In the genomic region with DNA sequence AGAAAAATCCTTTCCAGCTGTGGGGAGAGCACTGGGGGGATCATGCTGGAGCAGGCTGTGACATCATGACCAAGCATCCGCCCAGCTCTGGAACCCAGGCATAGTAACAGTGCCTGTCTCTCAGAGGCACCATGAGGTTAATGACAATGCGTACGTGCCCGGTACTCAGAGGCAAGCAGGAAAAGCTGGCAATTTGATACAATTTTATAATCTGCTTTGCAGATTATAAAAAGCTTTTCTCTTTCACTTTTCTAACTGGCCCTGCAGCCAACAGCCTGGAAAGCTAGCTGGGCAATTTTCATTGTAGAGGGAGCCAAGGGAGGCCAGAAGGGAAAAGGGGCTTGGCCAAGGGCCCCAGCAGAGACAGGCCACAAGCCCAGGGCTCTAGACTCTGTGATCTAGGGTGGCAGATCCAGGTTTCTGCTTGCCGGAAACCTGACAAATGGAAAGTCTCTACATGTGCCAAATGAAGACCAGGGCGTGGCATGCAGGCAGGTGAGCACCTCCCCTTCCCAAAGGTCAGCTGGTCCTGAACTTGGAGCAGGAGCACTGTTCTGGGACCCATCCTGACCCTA, we compare ENCODE assay signal across 20 cellular contexts. TPM values are rescaled to one million over a fixed set of nuclear protein-coding genes. Genes with fewer than 3 reads are reported as not detected.
A peak's percentile ranks its signal among the peaks of the same experiment; 100 is the strongest.
DNase-seq lines count a peak whose midpoint lies in the region.
"Had no signal": no experiment of that assay in that cellular context is flagged by ENCODE, and none has a peak within 500 bp of the region (broad histone marks: within the 10 kb centered on the region; RNA-seq: fewer than 3 reads in every experiment).

No MANE protein-coding gene starts in this region.

- no peak overlapping the region for H2BK15ac ChIP-seq in neuronal stem cell (ENCODE audit: low read length)
- H2BK15ac ChIP-seq in mesendoderm (replicated peaks; ENCODE audit: low read depth): no peak overlapping the region

- no peak overlapping the region for H3K14ac ChIP-seq in neuronal stem cell (ENCODE audit: low read length)

- H4K8ac ChIP-seq in neuronal stem cell (ENCODE audit: low read depth, low read length): no peak overlapping the region
- no peak overlapping the region for H4K8ac ChIP-seq in mesendoderm (ENCODE audit: low read depth, low read length)

- no CpG with 5 or more reads among the region's 6 CpGs for WGBS in neuronal stem cell (ENCODE audit: extremely low coverage in 2 of 2, insufficient read length in 2 of 2, insufficient replicate concordance in 1 of 2), 2 donors
- WGBS in mesendoderm (ENCODE audit: extremely low coverage, insufficient coverage, low lambda C conversion rate): no CpG with 5 or more reads among the region's 6 CpGs

- no peaks in the 10 kb centered on the region for H3K9me3 ChIP-seq in adipocyte (ENCODE audit: control insufficient read depth, low read length)
- H3K9me3 ChIP-seq in neuronal stem cell (replicated peaks in 1 of 2; ENCODE audit: control insufficient read depth in 2 of 2, insufficient read depth in 1 of 2, low read depth in 1 of 2, low read length in 2 of 2): peaks cover 0 to 1% of the 10 kb centered on the region in 2 donors
- H3K9me3 ChIP-seq: A549, SJCRH30 had no signal

- H2BK120ac ChIP-seq in neuronal stem cell (ENCODE audit: low read depth, low read length) (no peak overlapping the region), mesendoderm (ENCODE audit: low read depth, low read length) (no peak overlapping the region)

- peak overlapping the region; percentile 58 for H3K9ac ChIP-seq in adipocyte (ENCODE audit: low read length)
- no peak overlapping the region for H3K9ac ChIP-seq in neuronal stem cell (ENCODE audit: low read depth, low read length, poor library complexity)
- H3K9ac ChIP-seq in mesendoderm (ENCODE audit: low read length): no peak overlapping the region
- H3K9ac ChIP-seq: KMS-11 had no signal

- H3K23ac ChIP-seq in neuronal stem cell (ENCODE audit: low read depth, low read length, poor library complexity) (peak overlapping the region; percentile 65), mesendoderm (ENCODE audit: low read length) (no peak overlapping the region)

- H3K4me3 Mint-ChIP-seq in immature natural killer cell: peak overlapping the region; percentile 75 to 90 (median 78)
- H3K4me3 Mint-ChIP-seq: B cell had no signal

- H3K79me2 ChIP-seq in mesendoderm (ENCODE audit: control insufficient read depth, insufficient read depth, low read length): no peaks in the 10 kb centered on the region

- in situ Hi-C loops in G401 (cut with HindIII; ENCODE audit: low sequenced_read_pairs): no loop called here

- H3K27ac ChIP-seq in neuronal stem cell (replicated peaks; ENCODE audit: low read length) (no peak overlapping the region), mesendoderm (ENCODE audit: low read depth, low read length) (no peak overlapping the region)
- H3K27ac ChIP-seq: A549, KMS-11, SJCRH30 had no signal

- no peak overlapping the region for H4K91ac ChIP-seq in neuronal stem cell (ENCODE audit: low read depth, low read length, poor library complexity)

- no peak overlapping the region for H2AFZ ChIP-seq in neuronal stem cell (ENCODE audit: low read length)

- no peak overlapping the region for H2BK12ac ChIP-seq in neuronal stem cell (ENCODE audit: low read length)

- DNase-seq in G401 (ENCODE audit: low spot score): peak; percentile 76
- DNase-seq in adipocyte (ENCODE audit: low read depth): no peak
- no peak for DNase-seq in immature natural killer cell
- DNase-seq in neuronal stem cell (ENCODE audit: low spot score): no peak
- no peak for DNase-seq in activated CD4-positive, alpha-beta T cell treated with anti-CD3 and anti-CD28 coated beads for 4 hours
- DNase-seq in NCI-H2107 treated with DMSO at 0.1 percent for 48 hours (lab: John Stamatoyannopoulos, UW; ENCODE audit: unreplicated experiment): no peak
- no peak for DNase-seq in mesendoderm
- DNase-seq in stimulated activated CD4-positive, alpha-beta T cell treated with anti-CD3 and anti-CD28 coated beads, Interleukin-1b, Interleukin-23, amount 100 ng/mL, for 48 hours: no peak
- DNase-seq: DMS79, NCI-H1092 treated with DMSO at 0.1 percent for 48 hours, NCI-H1436 treated with DMSO at 0.1 percent for 48 hours, NCI-H1930, NCI-H345, NCI-H524, NCI-H774, SJCRH30 had no signal

- peaks cover 48 to 50% of the 10 kb centered on the region in 2 donors for H3K4me1 Mint-ChIP-seq in immature natural killer cell

- H4K5ac ChIP-seq in mesendoderm (ENCODE audit: low read length): no peak overlapping the region

- H3K79me1 ChIP-seq in neuronal stem cell (ENCODE audit: low read depth, low read length) (peaks cover 4% of the 10 kb centered on the region), mesendoderm (ENCODE audit: low read length) (no peaks in the 10 kb centered on the region)

- peaks cover 28% of the 10 kb centered on the region for H3K4me1 ChIP-seq in adipocyte (ENCODE audit: control insufficient read depth, insufficient read depth, low read length)
- no peaks in the 10 kb centered on the region for H3K4me1 ChIP-seq in neuronal stem cell (ENCODE audit: control insufficient read depth in 2 of 2, insufficient read depth in 1 of 2, low read depth in 1 of 2, low read length in 2 of 2)
- H3K4me1 ChIP-seq in mesendoderm (ENCODE audit: control insufficient read depth, low read depth, low read length): no peaks in the 10 kb centered on the region

- H3K18ac ChIP-seq in neuronal stem cell (ENCODE audit: low read length): no peak overlapping the region
- H3K18ac ChIP-seq in mesendoderm (ENCODE audit: low read length): no peak overlapping the region

- H3K4me2 ChIP-seq in neuronal stem cell (ENCODE audit: insufficient read depth, low read length, poor library complexity, severe bottlenecking) (no peak overlapping the region), mesendoderm (ENCODE audit: low read length) (no peak overlapping the region)
- H3K4me2 ChIP-seq: A549, KMS-11 had no signal

- H3K27me3 ChIP-seq in adipocyte (replicated peaks; ENCODE audit: control insufficient read depth, insufficient read depth, low read length): no peaks in the 10 kb centered on the region
- no peaks in the 10 kb centered on the region for H3K27me3 ChIP-seq in neuronal stem cell (ENCODE audit: control insufficient read depth in 3 of 3, insufficient read depth in 3 of 3, low read depth in 1 of 3, low read length in 3 of 3)
- H3K27me3 ChIP-seq in mesendoderm (ENCODE audit: insufficient read depth, low read length, poor library complexity): no peaks in the 10 kb centered on the region
- H3K27me3 ChIP-seq: SJCRH30 had no signal

- no peak overlapping the region for H2AK5ac ChIP-seq in neuronal stem cell (ENCODE audit: low read depth, low read length)
- no peak overlapping the region for H2AK5ac ChIP-seq in mesendoderm (ENCODE audit: low read length)

- H3K27me3 Mint-ChIP-seq in immature natural killer cell (ENCODE audit: low read depth in 3 of 3): peaks cover 0 to 8% (median 0%) of the 10 kb centered on the region in 3 donors
- H3K27me3 Mint-ChIP-seq: B cell had no signal

- H3K27ac Mint-ChIP-seq in immature natural killer cell: peak overlapping the region; percentile 73 to 91 (median 88)
- H3K27ac Mint-ChIP-seq: B cell had no signal

- peaks cover 11 to 42% (median 16%) of the 10 kb centered on the region in 3 donors for H3K36me3 Mint-ChIP-seq in immature natural killer cell

- H3K56ac ChIP-seq in mesendoderm (ENCODE audit: low read length): no peak overlapping the region

- H3K4ac ChIP-seq in neuronal stem cell (ENCODE audit: low read length) (no peak overlapping the region), mesendoderm (ENCODE audit: low read depth, low read length) (no peak overlapping the region)

- H3K9me3 Mint-ChIP-seq in immature natural killer cell: no peaks in the 10 kb centered on the region

- H3K36me3 ChIP-seq in adipocyte (ENCODE audit: control insufficient read depth, insufficient read depth, low read length, severe bottlenecking) (peaks cover 61% of the 10 kb centered on the region), neuronal stem cell (replicated peaks in 1 of 2; ENCODE audit: control insufficient read depth in 2 of 2, insufficient read depth in 2 of 2, low read length in 2 of 2) (peaks cover 43 to 80% of the 10 kb centered on the region in 2 donors), mesendoderm (ENCODE audit: control insufficient read depth, insufficient read depth, low read length) (peaks cover 3% of the 10 kb centered on the region)

- H3K4me3 ChIP-seq in adipocyte (ENCODE audit: low read length) (peak overlapping the region; percentile 28), neuronal stem cell (ENCODE audit: low read length in 2 of 2) (no peak overlapping the region), mesendoderm (ENCODE audit: low read length) (no peak overlapping the region)
- H3K4me3 ChIP-seq: A549, SJCRH30 had no signal

- H2BK5ac ChIP-seq in neuronal stem cell (ENCODE audit: low read length): no peak overlapping the region
- H2BK5ac ChIP-seq in mesendoderm (ENCODE audit: low read length): no peak overlapping the region

RNA-seq across cellular contexts. Expression of a gene that starts 22.7 kb away (rescaled TPM):
- total RNA-seq in G401 (2014; rRNA removed; shearing (Covaris generic)): 26.0 and 28.6 TPM in 2 replicates
- polyA plus RNA-seq in immature natural killer cell: 100 to 1,000 TPM in 2 of 3 donors, 10 to 100 TPM in 1; 89.8 to 116 (median 106) TPM
- polyA plus RNA-seq in neuronal stem cell (2013, experiment 1 of 2): 30.8 TPM
- 28.0 TPM for polyA plus RNA-seq in neuronal stem cell (2013, experiment 2 of 2)
- 15.1 TPM for polyA plus RNA-seq in mesendoderm (2013, experiment 1 of 2)
- 15.4 TPM for polyA plus RNA-seq in mesendoderm (2013, experiment 2 of 2)

RNA-seq across cellular contexts. Expression of a gene that starts 23.3 kb away (rescaled TPM):
- 15.5 and 42.5 TPM in 2 replicates for total RNA-seq in G401 (2014; rRNA removed; shearing (Covaris generic))
- polyA plus RNA-seq in immature natural killer cell: 1 to 10 TPM; 2.9 to 7.7 (median 5.2) TPM
- polyA plus RNA-seq in neuronal stem cell (2013, experiment 1 of 2): 6.4 TPM
- 6.2 TPM for polyA plus RNA-seq in neuronal stem cell (2013, experiment 2 of 2)
- polyA plus RNA-seq in mesendoderm (2013, experiment 1 of 2): 5.3 TPM
- polyA plus RNA-seq in mesendoderm (2013, experiment 2 of 2): 5.4 TPM

RNA-seq across cellular contexts. Expression of a gene that starts 41.5 kb away (rescaled TPM):
- not detected in 2 replicates for total RNA-seq in G401 (2014; rRNA removed; shearing (Covaris generic))
- not detected for polyA plus RNA-seq in immature natural killer cell
- not detected for polyA plus RNA-seq in neuronal stem cell (2013, experiment 1 of 2)
- polyA plus RNA-seq in neuronal stem cell (2013, experiment 2 of 2): not detected
- not detected for polyA plus RNA-seq in mesendoderm (2013, experiment 1 of 2)
- not detected for polyA plus RNA-seq in mesendoderm (2013, experiment 2 of 2)
- total RNA-seq: B cell, H1 had no signal
- polyA plus RNA-seq: A549 had no signal
